1 cellular context compared by ENCODE assay signal in genomic region chr17:29572691-29573557, GRCh38.
TF ChIP-seq lines count a peak whose summit lies in the region.

No MANE protein-coding gene starts in this region.

TF ChIP-seq in H1, 55 proteins besides CTCF, POLR2A, EP300 and RAD21:
- TF ChIP-seq CHD1 (IDR thresholded peaks at IDR 0.05; ENCODE audit: low read depth, low read length) (no peak), E2F6 (IDR thresholded peaks at IDR 0.05) (peak; percentile 67), CREB1 (IDR thresholded peaks at IDR 0.05) (0 out of 2 replicates have a peak, but pooled peaks have one; percentile 36), SIN3A (conservative IDR thresholded peaks at IDR 0.05 in 1 of 2, IDR thresholded peaks at IDR 0.05 in 1 of 2; ENCODE audit: low read depth in 1 of 2, low read length in 2 of 2) (peak in 1 of 2 experiments; percentile 64; a peak in 1 of 4 replicates), TBP (IDR thresholded peaks at IDR 0.05; ENCODE audit: low read depth, low read length) (no peak), TEAD4 (IDR thresholded peaks at IDR 0.05; ENCODE audit: low read depth, low read length) (no peak), GABPA (IDR thresholded peaks at IDR 0.05; ENCODE audit: borderline replicate concordance, insufficient read depth, low read length) (peak; percentile 22; the same call in 1 of the 2 replicates), BCL11A (IDR thresholded peaks at IDR 0.05; ENCODE audit: low read depth in 2 of 2, low read length in 2 of 2) (no peak), SP2 (IDR thresholded peaks at IDR 0.05; ENCODE audit: low read length) (no peak), YY1 (IDR thresholded peaks at IDR 0.05; ENCODE audit: low read depth, low read length) (0 out of 2 replicates have a peak, but pooled peaks have one; percentile 14), BACH1 (IDR thresholded peaks at IDR 0.05; ENCODE audit: low read length) (peak; percentile 82), CHD7 (IDR thresholded peaks at IDR 0.05; ENCODE audit: insufficient replicate concordance, low read length) (no peak), ASH2L (IDR thresholded peaks at IDR 0.05; ENCODE audit: low read length) (no peak), HDAC6 (IDR thresholded peaks at IDR 0.05; ENCODE audit: low read depth, low read length) (no peak), TCF12 (IDR thresholded peaks at IDR 0.05; ENCODE audit: low read depth, low read length) (no peak), MAX (IDR thresholded peaks at IDR 0.05) (peak; percentile 98), ATF3 (IDR thresholded peaks at IDR 0.05; ENCODE audit: insufficient read depth, low read depth, low read length) (no peak), SIRT6 (IDR thresholded peaks at IDR 0.05; ENCODE audit: low read length) (no peak), SRF (IDR thresholded peaks at IDR 0.05; ENCODE audit: low read depth, low read length) (no peak), EGR1 (IDR thresholded peaks at IDR 0.05; ENCODE audit: borderline replicate concordance, low read depth, low read length) (peak; percentile 31; the same call in 1 of the 2 replicates)
